ENCODE assay signal across 1 cellular context in the genomic region with DNA sequence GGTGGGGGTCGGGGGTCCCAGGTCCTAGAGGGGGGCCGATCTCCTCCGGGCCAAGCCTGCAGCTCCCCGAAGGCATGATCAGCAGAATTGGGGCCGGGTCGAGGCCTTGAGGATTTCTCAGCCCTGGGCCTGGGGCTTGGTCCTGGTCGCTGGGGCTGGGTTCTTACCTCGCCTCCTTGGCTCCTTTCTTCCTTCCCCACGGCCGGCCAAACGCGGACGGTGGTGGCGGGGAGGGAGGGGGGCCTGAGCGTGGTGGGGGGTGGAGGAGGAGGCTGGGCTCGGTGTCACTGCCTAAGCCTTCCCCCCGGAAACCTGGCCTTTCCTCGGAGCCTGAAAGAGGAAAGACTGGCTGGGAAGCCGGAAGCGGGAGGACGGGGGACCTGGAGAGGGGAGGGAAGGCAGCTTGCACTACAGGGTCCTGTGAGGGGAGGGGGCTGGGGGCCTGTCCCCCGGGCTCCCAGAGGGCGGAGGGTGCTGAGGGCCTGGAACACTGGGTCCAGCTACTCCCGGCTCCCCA.
TF ChIP-seq lines count a peak whose summit lies in the region.

A gene with protein sequence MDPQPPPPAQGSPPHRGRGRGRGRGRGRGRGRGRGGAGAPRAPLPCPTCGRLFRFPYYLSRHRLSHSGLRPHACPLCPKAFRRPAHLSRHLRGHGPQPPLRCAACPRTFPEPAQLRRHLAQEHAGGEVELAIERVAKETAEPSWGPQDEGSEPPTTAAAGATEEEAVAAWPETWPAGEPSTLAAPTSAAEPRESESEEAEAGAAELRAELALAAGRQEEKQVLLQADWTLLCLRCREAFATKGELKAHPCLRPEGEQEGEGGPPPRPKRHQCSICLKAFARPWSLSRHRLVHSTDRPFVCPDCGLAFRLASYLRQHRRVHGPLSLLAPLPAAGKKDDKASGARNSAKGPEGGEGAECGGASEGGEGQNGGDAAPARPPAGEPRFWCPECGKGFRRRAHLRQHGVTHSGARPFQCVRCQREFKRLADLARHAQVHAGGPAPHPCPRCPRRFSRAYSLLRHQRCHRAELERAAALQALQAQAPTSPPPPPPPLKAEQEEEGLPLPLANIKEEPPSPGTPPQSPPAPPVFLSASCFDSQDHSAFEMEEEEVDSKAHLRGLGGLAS (minus strand): TSS at position 221 of the 517 bp plus-strand sequence. CDS start 1,209 bp downstream, outside the sequence.

TF ChIP-seq in HEK293, 187 proteins besides CTCF, POLR2A, EP300 and RAD21 (continued from another document and continues in another):
- TF ChIP-seq GFI1B (tag by site-specific recombination; IDR thresholded peaks at IDR 0.05) (no peak), ZNF133 (tag by site-specific recombination; IDR thresholded peaks at IDR 0.05) (no peak), ZFP69B (tag by site-specific recombination; IDR thresholded peaks at IDR 0.05) (peak; percentile 35; the same call in 1 of the 2 replicates), RBAK (tag by site-specific recombination; IDR thresholded peaks at IDR 0.05) (no peak), ZNF2 (tag by site-specific recombination; IDR thresholded peaks at IDR 0.05) (0 out of 2 replicates have a peak, but pooled peaks have one; percentile 32), ZNF610 (tag by site-specific recombination; IDR thresholded peaks at IDR 0.05; ENCODE audit: borderline replicate concordance) (no peak), GLI4 (tag by site-specific recombination; IDR thresholded peaks at IDR 0.05) (0 out of 2 replicates have a peak, but pooled peaks have one; percentile 83), ZNF266 (tag by site-specific recombination; IDR thresholded peaks at IDR 0.05; ENCODE audit: low read depth) (no peak), ZBTB17 (tag by site-specific recombination; IDR thresholded peaks at IDR 0.05) (no peak), MZF1 (tag by site-specific recombination; IDR thresholded peaks at IDR 0.05; ENCODE audit: borderline replicate concordance) (0 out of 2 replicates have a peak, but pooled peaks have one; percentile 38), OVOL3 (tag by site-specific recombination; IDR thresholded peaks at IDR 0.05) (no peak), ZNF501 (tag by site-specific recombination; IDR thresholded peaks at IDR 0.05) (no peak; the same call in none of the 2 replicates), ZNF302 (tag by site-specific recombination; IDR thresholded peaks at IDR 0.05; ENCODE audit: low read depth) (no peak), EGR2 (tag by site-specific recombination; IDR thresholded peaks at IDR 0.05; ENCODE audit: low read depth) (no peak), ZNF311 (tag by site-specific recombination; IDR thresholded peaks at IDR 0.05; ENCODE audit: borderline replicate concordance) (no peak), ZBTB8A (tag by site-specific recombination; IDR thresholded peaks at IDR 0.05) (0 out of 2 replicates have a peak, but pooled peaks have one; percentile 17), ZFHX2 (tag by site-specific recombination; conservative IDR thresholded peaks at IDR 0.05) (no peak; the same call in 1 of the 2 replicates), ZNF707 (tag by site-specific recombination; IDR thresholded peaks at IDR 0.05) (no peak), ZNF473 (tag by site-specific recombination; IDR thresholded peaks at IDR 0.05) (no peak), ZNF202 (tag by site-specific recombination; IDR thresholded peaks at IDR 0.05; ENCODE audit: borderline replicate concordance) (no peak), ZNF629 (tag by site-specific recombination; IDR thresholded peaks at IDR 0.05) (no peak), ZNF175 (tag by site-specific recombination; IDR thresholded peaks at IDR 0.05) (no peak), ZFP41 (tag by site-specific recombination; IDR thresholded peaks at IDR 0.05; ENCODE audit: borderline replicate concordance) (0 out of 2 replicates have a peak, but pooled peaks have one; percentile 41), OSR2 (tag by site-specific recombination; IDR thresholded peaks at IDR 0.05) (no peak), ZNF433 (tag by site-specific recombination; IDR thresholded peaks at IDR 0.05; ENCODE audit: low read depth) (no peak), KLF16 (tag by site-specific recombination; IDR thresholded peaks at IDR 0.05) (peak; percentile 95), SCRT1 (tag by site-specific recombination; IDR thresholded peaks at IDR 0.05; ENCODE audit: borderline replicate concordance) (no peak), ZNF600 (tag by site-specific recombination; IDR thresholded peaks at IDR 0.05) (no peak), ZNF341 (tag by site-specific recombination; IDR thresholded peaks at IDR 0.05; ENCODE audit: low read depth) (peak; percentile 35; the same call in 1 of the 2 replicates), ZNF654 (tag by site-specific recombination; IDR thresholded peaks at IDR 0.05; ENCODE audit: low read depth) (no peak), ZSCAN23 (tag by site-specific recombination; IDR thresholded peaks at IDR 0.05) (no peak), ZNF157 (tag by site-specific recombination; IDR thresholded peaks at IDR 0.05) (no peak)
- TF ChIP-seq, protein P1, sequence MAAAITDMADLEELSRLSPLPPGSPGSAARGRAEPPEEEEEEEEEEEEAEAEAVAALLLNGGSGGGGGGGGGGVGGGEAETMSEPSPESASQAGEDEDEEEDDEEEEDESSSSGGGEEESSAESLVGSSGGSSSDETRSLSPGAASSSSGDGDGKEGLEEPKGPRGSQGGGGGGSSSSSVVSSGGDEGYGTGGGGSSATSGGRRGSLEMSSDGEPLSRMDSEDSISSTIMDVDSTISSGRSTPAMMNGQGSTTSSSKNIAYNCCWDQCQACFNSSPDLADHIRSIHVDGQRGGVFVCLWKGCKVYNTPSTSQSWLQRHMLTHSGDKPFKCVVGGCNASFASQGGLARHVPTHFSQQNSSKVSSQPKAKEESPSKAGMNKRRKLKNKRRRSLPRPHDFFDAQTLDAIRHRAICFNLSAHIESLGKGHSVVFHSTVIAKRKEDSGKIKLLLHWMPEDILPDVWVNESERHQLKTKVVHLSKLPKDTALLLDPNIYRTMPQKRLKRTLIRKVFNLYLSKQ (tag by site-specific recombination; IDR thresholded peaks at IDR 0.05; ENCODE audit: borderline replicate concordance) = no peak
- TF ChIP-seq, protein P2, sequence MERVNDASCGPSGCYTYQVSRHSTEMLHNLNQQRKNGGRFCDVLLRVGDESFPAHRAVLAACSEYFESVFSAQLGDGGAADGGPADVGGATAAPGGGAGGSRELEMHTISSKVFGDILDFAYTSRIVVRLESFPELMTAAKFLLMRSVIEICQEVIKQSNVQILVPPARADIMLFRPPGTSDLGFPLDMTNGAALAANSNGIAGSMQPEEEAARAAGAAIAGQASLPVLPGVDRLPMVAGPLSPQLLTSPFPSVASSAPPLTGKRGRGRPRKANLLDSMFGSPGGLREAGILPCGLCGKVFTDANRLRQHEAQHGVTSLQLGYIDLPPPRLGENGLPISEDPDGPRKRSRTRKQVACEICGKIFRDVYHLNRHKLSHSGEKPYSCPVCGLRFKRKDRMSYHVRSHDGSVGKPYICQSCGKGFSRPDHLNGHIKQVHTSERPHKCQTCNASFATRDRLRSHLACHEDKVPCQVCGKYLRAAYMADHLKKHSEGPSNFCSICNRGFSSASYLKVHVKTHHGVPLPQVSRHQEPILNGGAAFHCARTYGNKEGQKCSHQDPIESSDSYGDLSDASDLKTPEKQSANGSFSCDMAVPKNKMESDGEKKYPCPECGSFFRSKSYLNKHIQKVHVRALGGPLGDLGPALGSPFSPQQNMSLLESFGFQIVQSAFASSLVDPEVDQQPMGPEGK (tag by site-specific recombination; IDR thresholded peaks at IDR 0.05) = peak; percentile 92
- TF ChIP-seq, protein P3, sequence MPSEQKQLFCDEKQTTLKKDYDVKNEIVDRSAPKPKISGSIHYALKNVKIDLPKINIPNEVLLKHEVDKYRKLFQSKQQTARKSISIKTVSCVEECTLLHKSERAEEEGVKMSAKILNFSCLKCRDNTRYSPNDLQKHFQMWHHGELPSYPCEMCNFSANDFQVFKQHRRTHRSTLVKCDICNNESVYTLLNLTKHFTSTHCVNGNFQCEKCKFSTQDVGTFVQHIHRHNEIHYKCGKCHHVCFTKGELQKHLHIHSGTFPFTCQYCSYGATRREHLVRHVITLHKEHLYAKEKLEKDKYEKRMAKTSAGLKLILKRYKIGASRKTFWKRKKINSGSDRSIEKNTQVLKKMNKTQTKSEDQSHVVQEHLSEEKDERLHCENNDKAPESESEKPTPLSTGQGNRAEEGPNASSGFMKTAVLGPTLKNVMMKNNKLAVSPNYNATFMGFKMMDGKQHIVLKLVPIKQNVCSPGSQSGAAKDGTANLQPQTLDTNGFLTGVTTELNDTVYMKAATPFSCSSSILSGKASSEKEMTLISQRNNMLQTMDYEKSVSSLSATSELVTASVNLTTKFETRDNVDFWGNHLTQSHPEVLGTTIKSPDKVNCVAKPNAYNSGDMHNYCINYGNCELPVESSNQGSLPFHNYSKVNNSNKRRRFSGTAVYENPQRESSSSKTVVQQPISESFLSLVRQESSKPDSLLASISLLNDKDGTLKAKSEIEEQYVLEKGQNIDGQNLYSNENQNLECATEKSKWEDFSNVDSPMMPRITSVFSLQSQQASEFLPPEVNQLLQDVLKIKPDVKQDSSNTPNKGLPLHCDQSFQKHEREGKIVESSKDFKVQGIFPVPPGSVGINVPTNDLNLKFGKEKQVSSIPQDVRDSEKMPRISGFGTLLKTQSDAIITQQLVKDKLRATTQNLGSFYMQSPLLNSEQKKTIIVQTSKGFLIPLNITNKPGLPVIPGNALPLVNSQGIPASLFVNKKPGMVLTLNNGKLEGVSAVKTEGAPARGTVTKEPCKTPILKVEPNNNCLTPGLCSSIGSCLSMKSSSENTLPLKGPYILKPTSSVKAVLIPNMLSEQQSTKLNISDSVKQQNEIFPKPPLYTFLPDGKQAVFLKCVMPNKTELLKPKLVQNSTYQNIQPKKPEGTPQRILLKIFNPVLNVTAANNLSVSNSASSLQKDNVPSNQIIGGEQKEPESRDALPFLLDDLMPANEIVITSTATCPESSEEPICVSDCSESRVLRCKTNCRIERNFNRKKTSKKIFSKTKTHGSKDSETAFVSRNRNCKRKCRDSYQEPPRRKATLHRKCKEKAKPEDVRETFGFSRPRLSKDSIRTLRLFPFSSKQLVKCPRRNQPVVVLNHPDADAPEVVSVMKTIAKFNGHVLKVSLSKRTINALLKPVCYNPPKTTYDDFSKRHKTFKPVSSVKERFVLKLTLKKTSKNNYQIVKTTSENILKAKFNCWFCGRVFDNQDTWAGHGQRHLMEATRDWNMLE (tag by site-specific recombination; conservative IDR thresholded peaks at IDR 0.05; ENCODE audit: low read depth) = peak; percentile 70
- TF ChIP-seq, protein P4, sequence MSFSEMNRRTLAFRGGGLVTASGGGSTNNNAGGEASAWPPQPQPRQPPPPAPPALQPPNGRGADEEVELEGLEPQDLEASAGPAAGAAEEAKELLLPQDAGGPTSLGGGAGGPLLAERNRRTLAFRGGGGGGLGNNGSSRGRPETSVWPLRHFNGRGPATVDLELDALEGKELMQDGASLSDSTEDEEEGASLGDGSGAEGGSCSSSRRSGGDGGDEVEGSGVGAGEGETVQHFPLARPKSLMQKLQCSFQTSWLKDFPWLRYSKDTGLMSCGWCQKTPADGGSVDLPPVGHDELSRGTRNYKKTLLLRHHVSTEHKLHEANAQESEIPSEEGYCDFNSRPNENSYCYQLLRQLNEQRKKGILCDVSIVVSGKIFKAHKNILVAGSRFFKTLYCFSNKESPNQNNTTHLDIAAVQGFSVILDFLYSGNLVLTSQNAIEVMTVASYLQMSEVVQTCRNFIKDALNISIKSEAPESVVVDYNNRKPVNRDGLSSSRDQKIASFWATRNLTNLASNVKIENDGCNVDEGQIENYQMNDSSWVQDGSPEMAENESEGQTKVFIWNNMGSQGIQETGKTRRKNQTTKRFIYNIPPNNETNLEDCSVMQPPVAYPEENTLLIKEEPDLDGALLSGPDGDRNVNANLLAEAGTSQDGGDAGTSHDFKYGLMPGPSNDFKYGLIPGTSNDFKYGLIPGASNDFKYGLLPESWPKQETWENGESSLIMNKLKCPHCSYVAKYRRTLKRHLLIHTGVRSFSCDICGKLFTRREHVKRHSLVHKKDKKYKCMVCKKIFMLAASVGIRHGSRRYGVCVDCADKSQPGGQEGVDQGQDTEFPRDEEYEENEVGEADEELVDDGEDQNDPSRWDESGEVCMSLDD (tag by site-specific recombination; IDR thresholded peaks at IDR 0.05) = no peak
- TF ChIP-seq, protein P5, sequence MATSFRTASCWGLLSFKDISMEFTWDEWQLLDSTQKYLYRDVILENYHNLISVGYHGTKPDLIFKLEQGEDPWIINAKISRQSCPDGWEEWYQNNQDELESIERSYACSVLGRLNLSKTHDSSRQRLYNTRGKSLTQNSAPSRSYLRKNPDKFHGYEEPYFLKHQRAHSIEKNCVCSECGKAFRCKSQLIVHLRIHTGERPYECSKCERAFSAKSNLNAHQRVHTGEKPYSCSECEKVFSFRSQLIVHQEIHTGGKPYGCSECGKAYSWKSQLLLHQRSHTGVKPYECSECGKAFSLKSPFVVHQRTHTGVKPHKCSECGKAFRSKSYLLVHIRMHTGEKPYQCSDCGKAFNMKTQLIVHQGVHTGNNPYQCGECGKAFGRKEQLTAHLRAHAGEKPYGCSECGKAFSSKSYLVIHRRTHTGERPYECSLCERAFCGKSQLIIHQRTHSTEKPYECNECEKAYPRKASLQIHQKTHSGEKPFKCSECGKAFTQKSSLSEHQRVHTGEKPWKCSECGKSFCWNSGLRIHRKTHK (tag by site-specific recombination; IDR thresholded peaks at IDR 0.05) = no peak
- TF ChIP-seq, protein P6, sequence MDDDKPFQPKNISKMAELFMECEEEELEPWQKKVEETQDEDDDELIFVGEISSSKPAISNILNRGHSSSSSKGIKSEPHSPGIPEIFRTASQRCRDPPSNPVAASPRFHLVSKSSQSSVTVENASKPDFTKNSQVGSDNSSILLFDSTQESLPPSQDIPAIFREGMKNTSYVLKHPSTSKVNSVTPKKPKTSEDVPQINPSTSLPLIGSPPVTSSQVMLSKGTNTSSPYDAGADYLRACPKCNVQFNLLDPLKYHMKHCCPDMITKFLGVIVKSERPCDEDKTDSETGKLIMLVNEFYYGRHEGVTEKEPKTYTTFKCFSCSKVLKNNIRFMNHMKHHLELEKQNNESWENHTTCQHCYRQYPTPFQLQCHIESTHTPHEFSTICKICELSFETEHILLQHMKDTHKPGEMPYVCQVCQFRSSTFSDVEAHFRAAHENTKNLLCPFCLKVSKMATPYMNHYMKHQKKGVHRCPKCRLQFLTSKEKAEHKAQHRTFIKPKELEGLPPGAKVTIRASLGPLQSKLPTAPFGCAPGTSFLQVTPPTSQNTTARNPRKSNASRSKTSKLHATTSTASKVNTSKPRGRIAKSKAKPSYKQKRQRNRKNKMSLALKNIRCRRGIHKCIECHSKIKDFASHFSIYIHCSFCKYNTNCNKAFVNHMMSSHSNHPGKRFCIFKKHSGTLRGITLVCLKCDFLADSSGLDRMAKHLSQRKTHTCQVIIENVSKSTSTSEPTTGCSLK (tag by site-specific recombination; IDR thresholded peaks at IDR 0.05) = no peak
- TF ChIP-seq, protein P7, sequence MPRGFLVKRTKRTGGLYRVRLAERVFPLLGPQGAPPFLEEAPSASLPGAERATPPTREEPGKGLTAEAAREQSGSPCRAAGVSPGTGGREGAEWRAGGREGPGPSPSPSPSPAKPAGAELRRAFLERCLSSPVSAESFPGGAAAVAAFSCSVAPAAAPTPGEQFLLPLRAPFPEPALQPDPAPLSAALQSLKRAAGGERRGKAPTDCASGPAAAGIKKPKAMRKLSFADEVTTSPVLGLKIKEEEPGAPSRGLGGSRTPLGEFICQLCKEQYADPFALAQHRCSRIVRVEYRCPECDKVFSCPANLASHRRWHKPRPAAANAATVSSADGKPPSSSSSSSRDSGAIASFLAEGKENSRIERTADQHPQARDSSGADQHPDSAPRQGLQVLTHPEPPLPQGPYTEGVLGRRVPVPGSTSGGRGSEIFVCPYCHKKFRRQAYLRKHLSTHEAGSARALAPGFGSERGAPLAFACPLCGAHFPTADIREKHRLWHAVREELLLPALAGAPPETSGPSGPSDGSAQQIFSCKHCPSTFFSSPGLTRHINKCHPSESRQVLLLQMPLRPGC (tag by site-specific recombination; IDR thresholded peaks at IDR 0.05) = no peak
